ENCODE assay signal across 8 cellular contexts in the genomic region with DNA sequence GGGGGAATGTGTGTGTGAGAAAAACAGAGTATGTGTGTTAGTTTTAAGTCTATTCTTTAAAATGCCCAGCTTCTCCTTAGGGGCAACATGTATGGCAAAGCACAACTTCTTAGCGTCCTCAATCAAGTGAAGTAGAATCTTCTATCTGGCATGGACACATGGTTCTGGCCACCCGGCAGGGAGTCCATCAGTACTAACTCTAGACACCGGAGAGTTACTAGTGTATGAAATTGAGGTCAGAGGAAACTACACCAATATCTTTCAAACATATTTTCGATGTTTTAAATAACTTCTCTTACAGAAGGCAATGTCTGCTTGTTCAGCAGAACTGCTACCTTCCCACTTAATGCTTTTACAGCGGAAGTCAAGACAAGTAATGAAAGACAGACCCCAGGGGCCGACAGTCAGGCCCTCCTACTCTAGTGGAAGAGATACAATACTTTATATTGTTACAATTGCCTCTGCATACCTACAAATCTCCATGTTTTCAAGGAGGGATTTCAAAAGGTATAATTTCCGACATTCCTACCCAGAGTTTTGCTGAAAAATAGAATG.
DNase-seq lines count a peak whose midpoint lies in the region; ATAC-seq, FAIRE-seq and TF ChIP-seq lines count a peak whose summit lies in the region.

No MANE protein-coding gene starts in this region.

- peak overlapping the region; percentile 88 to 98 (median 92) for H3K27ac Mint-ChIP-seq in CD4-positive, alpha-beta memory T cell

- no peaks in the 10 kb centered on the region for H4K20me1 ChIP-seq in endothelial cell of umbilical vein (replicated peaks; ENCODE audit: control insufficient read depth, extremely low read depth, insufficient read depth, low read length)

- intact Hi-C loops in CD4-positive, alpha-beta memory T cell (cut with micrococcal nuclease) = no loop called here
- intact Hi-C loops in endothelial cell of umbilical vein (cut with micrococcal nuclease) = no loop called here

- peak overlapping the region; percentile 48 for H3K27ac ChIP-seq in CD4-positive, alpha-beta memory T cell (ENCODE audit: low read depth, low read length)
- H3K27ac ChIP-seq in SK-N-MC (peak overlapping the region; percentile 97), endothelial cell of umbilical vein (ENCODE audit: insufficient read depth, low read depth, low read length) (peak overlapping the region; percentile 61), parathyroid adenoma (peak overlapping the region; percentile 99)

- BruUV-seq in endothelial cell of umbilical vein (replicated peaks; lab: Mats Ljungman, UMichigan) = no TSS peak

- DNase-seq in CD4-positive, alpha-beta memory T cell = no peak
- DNase-seq in SK-N-MC (ENCODE audit: low read depth, low spot score) (peak; percentile 61), endothelial cell of umbilical vein (ENCODE audit: low read depth, low spot score) (no peak), GM12891 (ENCODE audit: insufficient read length, low spot score) (no peak)
- no peak for DNase-seq in stimulated activated CD4-positive, alpha-beta T cell treated with anti-CD3 and anti-CD28 coated beads, Interleukin-12 subunit alpha, Interleukin-12 subunit beta, amount 100 ng/mL, for 4 hours

- POLR2A ChIA-PET in CD4-positive, alpha-beta memory T cell (lab: Charles Lee; ENCODE audit: partially characterized antibody) = interaction anchor here (1.6 to 2.4 kb wide), 3 partner anchors 9 to 165 kb away, joined by 4 to 9 read pairs (median 8); no protein-coding TSS in a partner anchor
- POLR2A ChIA-PET in endothelial cell of umbilical vein (lab: Charles Lee) = interaction anchor here (1.1 kb wide), 1 partner anchor 143 kb away, joined by 3 read pairs; no protein-coding TSS in a partner anchor

- H3K79me2 ChIP-seq in endothelial cell of umbilical vein (ENCODE audit: control insufficient read depth, insufficient read depth, low read length) = peaks cover 4% of the 10 kb centered on the region
- peaks cover 10% of the 10 kb centered on the region for H3K79me2 ChIP-seq in parathyroid adenoma

- peak overlapping the region; percentile 67 to 98 (median 92) for H3K4me3 Mint-ChIP-seq in CD4-positive, alpha-beta memory T cell

- H3K36me3 ChIP-seq in CD4-positive, alpha-beta memory T cell (ENCODE audit: insufficient read depth, low read length) = no peaks in the 10 kb centered on the region
- H3K36me3 ChIP-seq in SK-N-MC (ENCODE audit: insufficient read depth, low read length) (peaks cover 17% of the 10 kb centered on the region), endothelial cell of umbilical vein (ENCODE audit: control insufficient read depth in 2 of 2, extremely low read depth in 1 of 2, insufficient read depth in 2 of 2, low read length in 2 of 2) (peaks cover 0 to 4% of the 10 kb centered on the region in 2 experiments), parathyroid adenoma (ENCODE audit: control insufficient read depth, insufficient read depth, low read length) (no peaks in the 10 kb centered on the region)

- TF ChIP-seq CTCF in endothelial cell of umbilical vein (IDR thresholded peaks at IDR 0.05; ENCODE audit: extremely low read depth in 1 of 2, insufficient read depth in 1 of 2, low read depth in 1 of 2, low read length in 2 of 2) (no peak), parathyroid adenoma (IDR thresholded peaks at IDR 0.05) (no peak)

- dilution Hi-C loops in endothelial cell of umbilical vein (cut with MboI; ENCODE audit: extremely low pct_ligation_motif_present, low sequenced_read_pairs) = no loop called here

- H2AFZ ChIP-seq in endothelial cell of umbilical vein (ENCODE audit: low read depth, low read length) (no peak overlapping the region), parathyroid adenoma (no peak overlapping the region)

- no peak for TF ChIP-seq POLR2A in endothelial cell of umbilical vein (IDR thresholded peaks at IDR 0.05; ENCODE audit: low read depth, low read length)
- TF ChIP-seq POLR2A in GM12891 (IDR thresholded peaks at IDR 0.05; ENCODE audit: low read depth, low read length) = no peak

- H3K9me1 ChIP-seq in endothelial cell of umbilical vein (replicated peaks; ENCODE audit: control insufficient read depth, extremely low read depth, insufficient read depth, low read length) = no peaks in the 10 kb centered on the region

- H3K9ac ChIP-seq in SK-N-MC (ENCODE audit: insufficient read length) (peak overlapping the region; percentile 58), endothelial cell of umbilical vein (replicated peaks; ENCODE audit: extremely low read depth, insufficient read depth, low read length) (peak overlapping the region; percentile 35), parathyroid adenoma (no peak overlapping the region)

- peak overlapping the region; percentile 48 for H3K4me2 ChIP-seq in endothelial cell of umbilical vein (ENCODE audit: insufficient read depth, low read length)
- H3K4me2 ChIP-seq in parathyroid adenoma (ENCODE audit: low read length) = peak overlapping the region; percentile 8

- H3K4me3 ChIP-seq in CD4-positive, alpha-beta memory T cell (ENCODE audit: low read length in 2 of 2) = no peak overlapping the region
- H3K4me3 ChIP-seq in SK-N-MC (peak overlapping the region; percentile 78), endothelial cell of umbilical vein (replicated peaks in 1 of 3; ENCODE audit: insufficient read depth in 1 of 3, low read depth in 1 of 3, low read length in 3 of 3) (no peak overlapping the region), parathyroid adenoma (ENCODE audit: low read depth, low read length) (no peak overlapping the region)

- H3K36me3 Mint-ChIP-seq in CD4-positive, alpha-beta memory T cell = peaks cover 0 to 33% of the 10 kb centered on the region in 2 donors

- no peaks in the 10 kb centered on the region for H3K9me3 Mint-ChIP-seq in CD4-positive, alpha-beta memory T cell

- no peaks in the 10 kb centered on the region for H3K27me3 ChIP-seq in CD4-positive, alpha-beta memory T cell (ENCODE audit: insufficient read depth, low read length)
- H3K27me3 ChIP-seq in endothelial cell of umbilical vein (ENCODE audit: control insufficient read depth in 2 of 2, insufficient read depth in 2 of 2, low read length in 2 of 2) (no peaks in the 10 kb centered on the region), parathyroid adenoma (ENCODE audit: control insufficient read depth, insufficient read depth, low read length) (no peaks in the 10 kb centered on the region)

- CTCF ChIA-PET in CD4-positive, alpha-beta memory T cell (lab: Charles Lee; ENCODE audit: partially characterized antibody) = interaction anchor here (1.1 to 5.8 kb wide), 3 partner anchors 12 to 26 kb away, joined by 3 to 29 read pairs (median 25); no protein-coding TSS in a partner anchor
- CTCF ChIA-PET in endothelial cell of umbilical vein (lab: Charles Lee) = interaction anchor here (1.1 to 4.1 kb wide), 6 partner anchors 12 to 197 kb away, joined by 3 to 37 read pairs (median 14); partner anchors contain the start of gene RNF216

- H3K4me1 Mint-ChIP-seq in CD4-positive, alpha-beta memory T cell = peaks cover 66 to 96% (median 84%) of the 10 kb centered on the region in 4 donors

- no peak for FAIRE-seq in endothelial cell of umbilical vein (lab: Jason Lieb, UNC)
- no peak for FAIRE-seq in GM12891 (lab: Jason Lieb, UNC)

- no peaks in the 10 kb centered on the region for H3K27me3 Mint-ChIP-seq in CD4-positive, alpha-beta memory T cell

- ATAC-seq in HG03571 (IDR thresholded peaks at IDR 0.05; ENCODE audit: unreplicated experiment) (no peak), GM19397 (IDR thresholded peaks at IDR 0.05; ENCODE audit: unreplicated experiment) (no peak)

- peaks cover 100% of the 10 kb centered on the region for H3K4me1 ChIP-seq in CD4-positive, alpha-beta memory T cell (ENCODE audit: insufficient read depth, low read length)
- H3K4me1 ChIP-seq in endothelial cell of umbilical vein (ENCODE audit: control insufficient read depth, extremely low read depth, insufficient read depth, low read length) (peaks cover 34% of the 10 kb centered on the region), parathyroid adenoma (peaks cover 73% of the 10 kb centered on the region)

- H3K9me3 ChIP-seq in CD4-positive, alpha-beta memory T cell (ENCODE audit: control insufficient read depth in 1 of 2, low read length in 2 of 2) = no peaks in the 10 kb centered on the region
- H3K9me3 ChIP-seq in SK-N-MC (ENCODE audit: low read depth, low read length) = no peaks in the 10 kb centered on the region
- H3K9me3 ChIP-seq in endothelial cell of umbilical vein (replicated peaks; ENCODE audit: control insufficient read depth, insufficient read depth, low read length) = no peaks in the 10 kb centered on the region
- no peaks in the 10 kb centered on the region for H3K9me3 ChIP-seq in parathyroid adenoma (ENCODE audit: control insufficient read depth, low read length)

TF ChIP-seq in endothelial cell of umbilical vein, 7 proteins besides CTCF, POLR2A, EP300 and RAD21 (continues in another document):
- TF ChIP-seq JUN (IDR thresholded peaks at IDR 0.05; ENCODE audit: borderline replicate concordance, insufficient read depth, insufficient read length, low read depth) = no peak
- TF ChIP-seq EZH2 (IDR thresholded peaks at IDR 0.05; ENCODE audit: borderline replicate concordance, low read depth, low read length, severe bottlenecking) = no peak
- no peak for TF ChIP-seq POLR2AphosphoS5 (IDR thresholded peaks at IDR 0.05; ENCODE audit: insufficient read depth, low read depth, low read length)
- no peak for TF ChIP-seq GATA2 (IDR thresholded peaks at IDR 0.05; ENCODE audit: insufficient read depth, insufficient read length, low read depth, low read length)
- TF ChIP-seq FOS (IDR thresholded peaks at IDR 0.05; ENCODE audit: borderline replicate concordance, insufficient read depth, low read length) = no peak
- TF ChIP-seq, protein P1, sequence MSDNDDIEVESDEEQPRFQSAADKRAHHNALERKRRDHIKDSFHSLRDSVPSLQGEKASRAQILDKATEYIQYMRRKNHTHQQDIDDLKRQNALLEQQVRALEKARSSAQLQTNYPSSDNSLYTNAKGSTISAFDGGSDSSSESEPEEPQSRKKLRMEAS (IDR thresholded peaks at IDR 0.05; ENCODE audit: insufficient read depth, insufficient read length) = no peak

TF ChIP-seq in GM12891, 5 proteins besides CTCF, POLR2A, EP300 and RAD21:
- no peak for TF ChIP-seq POU2F2 (IDR thresholded peaks at IDR 0.05; ENCODE audit: low read depth, low read length)
- TF ChIP-seq TAF1 (IDR thresholded peaks at IDR 0.05; ENCODE audit: low read depth, low read length) = no peak
- no peak; the same call in 1 of the 2 replicates for TF ChIP-seq POLR2AphosphoS5 (IDR thresholded peaks at IDR 0.05; ENCODE audit: low read depth, low read length)
- no peak for TF ChIP-seq PAX5 (IDR thresholded peaks at IDR 0.05; ENCODE audit: insufficient read depth, low read length, severe bottlenecking)
- no peak for TF ChIP-seq SPI1 (IDR thresholded peaks at IDR 0.05; ENCODE audit: low read depth, low read length)
TF ChIP-seq in GM12891: peak in this region for 0.

Comparison
In these comparisons a context has a peak if more than half of its experiments do, and no peak if none do; other contexts are left out.
1. H3K27ac ChIP-seq: peak in every context shown above with its lines; median percentile 99 in parathyroid adenoma; 97 in SK-N-MC; 61 in endothelial cell of umbilical vein; 48 in CD4-positive, alpha-beta memory T cell.